In the genomic region with DNA sequence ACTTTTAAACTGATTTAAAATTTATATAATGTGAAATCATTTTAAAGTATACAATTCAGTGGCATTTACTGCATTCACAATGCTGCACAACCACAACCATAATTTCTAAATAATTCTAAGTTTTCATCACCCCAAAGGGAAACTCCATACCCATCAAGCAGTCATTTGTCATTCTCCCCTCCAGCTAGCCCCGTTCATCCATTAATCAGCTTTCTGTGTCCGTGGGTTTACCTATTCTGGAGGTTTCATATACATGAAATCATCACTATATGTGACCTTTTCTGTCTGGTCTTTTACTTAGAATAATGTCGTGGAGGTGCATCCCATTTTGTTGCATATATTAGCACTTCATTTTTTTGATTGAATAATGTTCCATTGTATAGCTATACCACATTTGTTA, we compare ENCODE assay signal across 19 cellular contexts.
"Had no signal": no experiment of that assay in that cellular context is flagged by ENCODE, and none has a peak within 500 bp of the region (broad histone marks: within the 10 kb centered on the region; RNA-seq: fewer than 3 reads in every experiment).

No MANE protein-coding gene starts in this region.

- H3K27ac Mint-ChIP-seq: endodermal cell; nephron; neural progenitor cell; stimulated activated effector memory CD8-positive, alpha-beta T cell treated with anti-CD3 and anti-CD28 coated beads, Interleukin-12 subunit alpha, Interleukin-12 subunit beta, amount 100 ng/mL, for 72 hours; type B pancreatic cell had no signal

- H3K27me3 Mint-ChIP-seq: naive thymus-derived CD4-positive, alpha-beta T cell; type B pancreatic cell had no signal

- ATAC-seq: esophagus mucosa; gastrocnemius medialis; naive thymus-derived CD4-positive, alpha-beta T cell; stimulated activated effector memory CD8-positive, alpha-beta T cell treated with anti-CD3 and anti-CD28 coated beads, Interleukin-12 subunit alpha, Interleukin-12 subunit beta, amount 100 ng/mL, for 72 hours had no signal

- H3K4me3 Mint-ChIP-seq: endodermal cell; naive thymus-derived CD4-positive, alpha-beta T cell; nephron; neural progenitor cell; stimulated activated effector memory CD8-positive, alpha-beta T cell treated with anti-CD3 and anti-CD28 coated beads, Interleukin-12 subunit alpha, Interleukin-12 subunit beta, amount 100 ng/mL, for 72 hours; type B pancreatic cell had no signal

- H3K4me1 Mint-ChIP-seq: nephron, neural progenitor cell had no signal

- DNase-seq: dorsolateral prefrontal cortex; effector CD4-positive, alpha-beta T cell; endodermal cell; foreskin fibroblast; gastrocnemius medialis; head of caudate nucleus; kidney; midbrain; naive thymus-derived CD4-positive, alpha-beta T cell; sigmoid colon; stimulated activated CD4-positive, alpha-beta T cell treated with anti-CD3 and anti-CD28 coated beads, Interleukin-2, amount 100 ng/mL, for 24 hours; stimulated activated CD4-positive, alpha-beta T cell treated with anti-CD3 and anti-CD28 coated beads, Interleukin-4, amount 100 ng/mL, for 24 hours; stomach; thyroid gland had no signal
